23 cellular contexts compared by ENCODE assay signal in genomic region chr16:72865258-72865657, GRCh38.
A peak's percentile ranks its signal among the peaks of the same experiment; 100 is the strongest.
DNase-seq lines count a peak whose midpoint lies in the region; ATAC-seq and TF ChIP-seq lines count a peak whose summit lies in the region.
"Had no signal": no experiment of that assay in that cellular context is flagged by ENCODE, and none has a peak within 500 bp of the region (broad histone marks: within the 10 kb centered on the region; RNA-seq: fewer than 3 reads in every experiment).

No MANE protein-coding gene starts in this region.

- no peak for TF ChIP-seq POLR2A in heart left ventricle (IDR thresholded peaks at IDR 0.05)

- H3K36me3 ChIP-seq in heart left ventricle (peaks cover 0 to 2% (median 0%) of the 10 kb centered on the region in 9 donors), upper lobe of right lung (peaks cover 5% of the 10 kb centered on the region)
- H3K36me3 ChIP-seq: BLaER1 had no signal

- intact Hi-C loops in heart left ventricle (cut with DNase I), result no loop called here
- intact Hi-C loops in Right ventricle myocardium inferior (cut with DNase I), result no loop called here
- intact Hi-C loops in left ventricle myocardium superior (cut with micrococcal nuclease), result no loop called here
- intact Hi-C loops in right cardiac atrium (cut with DNase I), result no loop called here
- intact Hi-C loops in upper lobe of right lung (cut with DNase I), result no loop called here

- TF ChIP-seq CTCF in heart left ventricle (IDR thresholded peaks at IDR 0.05) (no peak), upper lobe of right lung (IDR thresholded peaks at IDR 0.05) (no peak)

- H3K4me3 ChIP-seq in heart left ventricle (no peak overlapping the region), right cardiac atrium (ENCODE audit: low read length) (no peak overlapping the region), upper lobe of right lung (no peak overlapping the region)
- H3K4me3 ChIP-seq: BLaER1 had no signal

- no peaks in the 10 kb centered on the region for H3K9me3 ChIP-seq in heart left ventricle
- H3K9me3 ChIP-seq in right cardiac atrium (ENCODE audit: control insufficient read depth, low read length), result no peaks in the 10 kb centered on the region
- no peaks in the 10 kb centered on the region for H3K9me3 ChIP-seq in upper lobe of right lung
- H3K9me3 ChIP-seq: BE2C, BLaER1 had no signal

- H3K27ac ChIP-seq in heart left ventricle, result no peak overlapping the region
- no peak overlapping the region for H3K27ac ChIP-seq in right cardiac atrium (ENCODE audit: low read length)
- no peak overlapping the region for H3K27ac ChIP-seq in upper lobe of right lung
- H3K27ac ChIP-seq: BLaER1 had no signal

- DNase-seq in heart left ventricle (no peak), Right ventricle myocardium inferior (ENCODE audit: missing footprints) (no peak), left ventricle myocardium superior (no peak), right cardiac atrium (no peak), mesenteric fat pad (ENCODE audit: low spot score) (peak; percentile 33), upper lobe of right lung (peak; percentile 43), EL (no peak)
- DNase-seq: 8988T; ACHN; BE2C; C1 segment of cervical spinal cord; CD4-positive, alpha-beta memory T cell; CD4-positive, CD25-positive, alpha-beta regulatory T cell; CD8-positive, alpha-beta memory T cell; COR-L47; DMS 273 treated with DMSO at 0.1 percent for 48 hours; DMS153; DMS53; DMS79; DND-41; GF-D8 had no signal

- no peaks in the 10 kb centered on the region for H3K27me3 ChIP-seq in heart left ventricle
- no peaks in the 10 kb centered on the region for H3K27me3 ChIP-seq in right cardiac atrium (ENCODE audit: control insufficient read depth, insufficient read depth)
- no peaks in the 10 kb centered on the region for H3K27me3 ChIP-seq in upper lobe of right lung
- H3K27me3 ChIP-seq: BE2C, BLaER1 had no signal

- H3K4me1 ChIP-seq in heart left ventricle, result peaks cover 0 to 27% (median 4%) of the 10 kb centered on the region in 12 donors
- H3K4me1 ChIP-seq in right cardiac atrium (ENCODE audit: control insufficient read depth, insufficient read depth, low read length), result peaks cover 1% of the 10 kb centered on the region
- no peaks in the 10 kb centered on the region for H3K4me1 ChIP-seq in upper lobe of right lung

- WGBS in heart left ventricle, 4 donors, result 54 to 96% (median 87%) methylated on average over 5 of the region's 5 CpGs
- 95% methylated on average over 5 of the region's 5 CpGs for WGBS in right cardiac atrium

- ATAC-seq in heart left ventricle, result peak; percentile 54 to 89 (median 74)
- no peak for ATAC-seq in Right ventricle myocardium inferior
- peak; percentile 87 for ATAC-seq in left ventricle myocardium superior
- no peak for ATAC-seq in right cardiac atrium
- no peak for ATAC-seq in upper lobe of right lung
- no peak for ATAC-seq in GM21526 (IDR thresholded peaks at IDR 0.05; ENCODE audit: low FRiP score, unreplicated experiment)

Comparison
In these comparisons a context has a peak if more than half of its experiments do, and no peak if none do; other contexts are left out.
1. ATAC-seq: peak in heart left ventricle (4 of 4) and left ventricle myocardium superior (single experiment); none in Right ventricle myocardium inferior (single experiment), right cardiac atrium (0 of 2), upper lobe of right lung (single experiment) and GM21526 (single experiment).
2. DNase-seq: peak in mesenteric fat pad (single experiment) and upper lobe of right lung (single experiment); none in heart left ventricle (0 of 5), Right ventricle myocardium inferior (single experiment), left ventricle myocardium superior (single experiment), right cardiac atrium (0 of 3) and EL (single experiment).